ENCODE assay signal across 14 cellular contexts in the genomic region with DNA sequence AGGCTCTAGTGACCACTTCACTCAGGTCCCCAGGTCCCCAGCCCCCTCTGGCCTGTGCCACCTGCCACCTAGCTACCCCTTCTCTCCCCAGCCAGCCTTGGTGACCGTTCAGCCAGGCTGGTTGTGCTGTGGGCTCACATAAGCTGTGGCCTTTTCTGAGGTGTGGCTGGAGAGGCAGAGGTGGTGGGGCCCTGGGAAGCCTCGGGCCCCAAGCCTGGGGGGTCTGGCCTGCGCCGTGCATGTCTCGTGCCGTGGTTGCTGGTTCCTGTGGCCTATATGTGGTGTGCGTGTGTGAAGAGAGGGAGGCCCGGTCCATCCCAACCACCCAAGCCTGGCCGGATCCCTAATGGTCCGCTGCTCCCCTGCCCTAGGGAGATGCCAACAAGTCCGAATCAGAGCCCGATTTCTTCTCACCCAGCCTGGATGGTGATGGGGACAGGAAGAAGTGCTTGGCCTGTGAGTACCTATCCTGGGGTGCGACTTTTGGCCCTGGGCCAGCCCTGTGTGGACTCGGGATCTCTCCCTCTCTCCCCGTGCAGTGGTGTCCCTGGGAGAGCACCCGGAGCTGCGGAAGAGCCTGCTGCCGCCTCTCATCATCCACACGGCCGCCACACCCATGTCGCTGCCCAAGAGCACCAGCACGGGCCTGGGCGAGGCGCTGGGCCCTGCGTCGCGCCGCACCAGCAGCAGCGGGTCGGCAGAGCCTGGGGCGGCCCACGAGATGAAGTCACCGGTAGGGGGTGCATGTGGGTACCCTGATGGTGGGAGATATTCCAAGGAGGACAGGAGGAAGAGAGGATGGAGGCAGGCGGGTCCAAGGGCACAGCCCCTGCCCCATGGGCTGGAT. TPM values are rescaled to one million over a fixed set of nuclear protein-coding genes. Genes with fewer than 3 reads are reported as not detected.
DNase-seq lines count a peak whose midpoint lies in the region; ATAC-seq and TF ChIP-seq lines count a peak whose summit lies in the region.
"Had no signal": no experiment of that assay in that cellular context is flagged by ENCODE, and none has a peak within 500 bp of the region (broad histone marks: within the 10 kb centered on the region; RNA-seq: fewer than 3 reads in every experiment).

No MANE protein-coding gene starts in this region.

- H3K27me3 ChIP-seq in colonic mucosa (no peaks in the 10 kb centered on the region), right lobe of liver (no peaks in the 10 kb centered on the region), tibial nerve (no peaks in the 10 kb centered on the region)

- peak; percentile 24 to 48 (median 38) for ATAC-seq in right lobe of liver
- no peak for ATAC-seq in GM21528 (IDR thresholded peaks at IDR 0.05; ENCODE audit: low FRiP score, unreplicated experiment)
- no peak for ATAC-seq in GM21786 (IDR thresholded peaks at IDR 0.05; ENCODE audit: unreplicated experiment)

- no peaks in the 10 kb centered on the region for H3K9me3 ChIP-seq in colonic mucosa
- H3K9me3 ChIP-seq in right lobe of liver: no peaks in the 10 kb centered on the region
- no peaks in the 10 kb centered on the region for H3K9me3 ChIP-seq in tibial nerve
- H3K9me3 ChIP-seq: SJSA1 had no signal

- H3K27ac ChIP-seq in colonic mucosa: no peak overlapping the region
- H3K27ac ChIP-seq in right lobe of liver: no peak overlapping the region
- no peak overlapping the region for H3K27ac ChIP-seq in tibial nerve
- H3K27ac ChIP-seq: SJSA1 had no signal

- 57% methylated on average over 12 of the region's 34 CpGs for WGBS in right lobe of liver (ENCODE audit: insufficient coverage, low coverage, low lambda C conversion rate, missing lambda C conversion rate)
- WGBS in tibial nerve, 2 donors: 75% methylated on average over 23 to 29 of the region's 34 CpGs

- H3K9ac ChIP-seq in colonic mucosa (ENCODE audit: low read depth in 2 of 2, low read length in 2 of 2): no peak overlapping the region

- TF ChIP-seq POLR2A in right lobe of liver (IDR thresholded peaks at IDR 0.05) (no peak), tibial nerve (IDR thresholded peaks at IDR 0.05) (no peak)

- H3K4me1 ChIP-seq in colonic mucosa (no peaks in the 10 kb centered on the region), right lobe of liver (no peaks in the 10 kb centered on the region), tibial nerve (no peaks in the 10 kb centered on the region)
- H3K4me1 ChIP-seq: SJSA1 had no signal

- H3K4me3 ChIP-seq in HFF-Myc (replicated peaks; ENCODE audit: low read depth, low read length) (no peak overlapping the region), colonic mucosa (no peak overlapping the region), right lobe of liver (no peak overlapping the region), tibial nerve (no peak overlapping the region)
- H3K4me3 ChIP-seq: SJSA1 had no signal

- intact Hi-C loops in colonic mucosa (cut with DNase I) (no loop called here), right lobe of liver (cut with DNase I) (no loop called here)

- DNase-seq in COLO668 (lab: John Stamatoyannopoulos, UW; ENCODE audit: unreplicated experiment): peak; percentile 55
- no peak for DNase-seq in HFF-Myc (ENCODE audit: extremely low read depth, low read depth)
- peak; percentile 50 for DNase-seq in colonic mucosa
- DNase-seq in right lobe of liver: no peak
- DNase-seq in tibial nerve (ENCODE audit: low spot score in 2 of 2): no peak
- no peak for DNase-seq in ureter (ENCODE audit: low spot score)
- DNase-seq: activated CD4-positive, alpha-beta T cell treated with anti-CD3 and anti-CD28 coated beads for 4 hours; activated naive CD4-positive, alpha-beta T cell treated with Interleukin-2 at 50 U/mL for 16 hours; CD4-positive, CD25-positive, alpha-beta regulatory T cell; NCI-H524; stimulated activated CD4-positive, alpha-beta T cell treated with anti-CD3 and anti-CD28 coated beads, Interleukin-12 subunit alpha, Interleukin-12 subunit beta, amount 100 ng/mL, for 4 hours had no signal

- no peaks in the 10 kb centered on the region for H3K36me3 ChIP-seq in colonic mucosa
- no peaks in the 10 kb centered on the region for H3K36me3 ChIP-seq in right lobe of liver
- H3K36me3 ChIP-seq in tibial nerve: no peaks in the 10 kb centered on the region
- H3K36me3 ChIP-seq: SJSA1 had no signal

- peak; percentile 44 for TF ChIP-seq CTCF in HFF-Myc (IDR thresholded peaks at IDR 0.05; ENCODE audit: low read depth, low read length, missing control alignments)
- peak; percentile 32 for TF ChIP-seq CTCF in colonic mucosa (IDR thresholded peaks at IDR 0.05)
- TF ChIP-seq CTCF in right lobe of liver (IDR thresholded peaks at IDR 0.05): peak; percentile 19 to 33 (median 26)
- no peak for TF ChIP-seq CTCF in tibial nerve (IDR thresholded peaks at IDR 0.05)

- TF ChIP-seq EP300 in tibial nerve (IDR thresholded peaks at IDR 0.05): no peak

RNA-seq across cellular contexts. Expression of a gene that starts 35.9 kb away (rescaled TPM):
- under 1 TPM; 0.07 to 0.19 TPM for total RNA-seq in colonic mucosa
- not detected for total RNA-seq in right lobe of liver
- total RNA-seq in tibial nerve: 1 to 10 TPM in 1 of 4 donors, under 1 TPM in 1, not detected in 2; 0.21 to 2.2 TPM
- 0.36 TPM for total RNA-seq in ureter

RNA-seq across cellular contexts. Expression of a gene that starts 38.3 kb away (rescaled TPM):
- total RNA-seq in colonic mucosa (100 to 1,000 TPM; 187 to 226 TPM), right lobe of liver (100 to 1,000 TPM; 146 to 286 (median 178) TPM), tibial nerve (10 to 100 TPM in 1 of 4 donors, 1 to 10 TPM in 3; 1.5 to 19.2 (median 7.3) TPM), ureter (226 TPM)

RNA-seq across cellular contexts. Expression of a gene that starts 49.4 kb away (rescaled TPM):
- total RNA-seq in colonic mucosa (10 to 100 TPM; 41.6 to 53.1 TPM), right lobe of liver (100 to 1,000 TPM in 1 of 6 experiments, 10 to 100 TPM in 5; 29.6 to 203 (median 34.2) TPM), tibial nerve (100 to 1,000 TPM in 1 of 4 donors, 10 to 100 TPM in 3; 80.8 to 151 (median 89.6) TPM), ureter (101 TPM)

Comparison
In these comparisons a context has a peak if more than half of its experiments do, and no peak if none do; other contexts are left out.
1. DNase-seq: peak in COLO668 (single experiment) and colonic mucosa (single experiment); none in HFF-Myc (single experiment), right lobe of liver (0 of 3), tibial nerve (0 of 2) and ureter (single experiment).
2. CTCF ChIP-seq: peak in HFF-Myc (single experiment), colonic mucosa (single experiment) and right lobe of liver (4 of 4); none in tibial nerve (0 of 5).
3. ATAC-seq: peak in right lobe of liver (4 of 4); none in GM21528 (single experiment) and GM21786 (single experiment).
4. RNA of a gene that starts 38.3 kb away (total RNA-seq): 226 TPM in ureter (single experiment), 187 to 226 TPM in colonic mucosa and 146 to 286 TPM in right lobe of liver; 1.5 to 19.2 TPM in tibial nerve; every median in the first group is over 4 times any median in the second.